In the genomic region with DNA sequence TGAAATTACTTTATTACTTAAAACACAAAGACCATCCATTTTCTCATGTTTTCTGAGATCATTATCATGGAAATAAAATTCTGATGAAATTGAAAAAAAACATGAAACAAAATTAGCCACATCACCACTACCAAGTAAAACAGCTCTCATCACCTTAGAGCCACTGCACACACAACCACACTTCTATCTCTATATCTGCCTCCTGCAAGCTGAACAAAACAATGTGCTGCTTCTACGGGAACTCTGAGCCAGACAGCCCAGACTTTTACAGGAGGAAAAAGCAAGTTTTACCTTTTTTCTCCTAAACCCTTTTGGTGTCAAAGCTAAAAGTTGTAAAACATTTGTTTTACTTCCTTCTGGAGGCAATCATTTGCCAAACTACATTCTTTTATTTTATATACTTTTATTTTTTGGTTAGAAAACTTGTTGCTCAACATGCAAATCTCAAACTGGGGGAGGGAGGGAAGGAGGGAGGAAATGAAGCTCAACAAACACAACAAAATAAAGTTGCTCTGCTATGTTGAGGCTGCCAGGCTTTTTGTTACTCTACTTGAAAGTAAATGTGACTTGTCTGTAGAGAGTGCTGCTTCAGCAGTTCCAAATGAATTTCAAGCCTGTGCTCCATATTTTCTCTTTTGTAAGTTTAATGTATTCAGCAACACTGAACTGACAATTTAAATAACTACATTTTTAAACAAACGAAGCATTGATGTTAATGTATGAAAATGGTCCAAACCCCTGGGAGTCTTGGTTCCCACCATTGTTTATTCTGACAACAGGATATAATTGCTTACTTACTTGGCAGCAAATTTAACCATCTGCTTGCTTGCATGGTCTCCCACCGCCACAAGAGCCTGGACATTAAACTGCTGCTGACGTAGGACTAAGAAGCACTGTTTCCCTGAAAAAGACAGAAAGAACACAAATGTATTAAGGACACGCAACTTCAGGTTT, we compare ENCODE assay signal across 8 cellular contexts. TPM values are rescaled to one million over a fixed set of nuclear protein-coding genes. Genes with fewer than 3 reads are reported as not detected.
DNase-seq lines count a peak whose midpoint lies in the region; ATAC-seq and TF ChIP-seq lines count a peak whose summit lies in the region.

No MANE protein-coding gene starts in this region.

- WGBS in IMR-90 (ENCODE audit: extremely low coverage in 2 of 2, insufficient read length in 1 of 2), 2 experiments = 11% methylated on average over 1 of the region's 5 CpGs; no CpG with 5 or more reads in 1 of the 2 experiments
- 54 to 75% methylated on average over 5 of the region's 5 CpGs for WGBS in lung, 2 donors

- peak overlapping the region; percentile 8; the same call in 1 of the 2 replicates for H2AK5ac ChIP-seq in IMR-90 (ENCODE audit: low read depth, low read length)

- peak overlapping the region; percentile 89 for H3K27ac Mint-ChIP-seq in activated T-helper 17 cell treated with anti-CD3 and anti-CD28 coated beads, Interleukin-2, amount 50 U/mL, for 72 hours

- H3K9ac ChIP-seq in IMR-90 (ENCODE audit: low read depth, low read length) = 0 out of 2 replicates have a peak overlapping the region, but pooled peaks have one; percentile 63

- CTCF ChIA-PET in IMR-90 (lab: Yijun Ruan, JAX) = interaction anchor here (0.7 kb wide), 1 partner anchor 62 kb away, joined by 3 read pairs; no protein-coding TSS in a partner anchor

- H4K8ac ChIP-seq in IMR-90 (ENCODE audit: low read depth in 2 of 2, low read length in 2 of 2) = no peak overlapping the region

- peak overlapping the region; percentile 23; the same call in 1 of the 2 replicates for H3K18ac ChIP-seq in IMR-90 (ENCODE audit: low read depth, low read length)

- H3K9me3 ChIP-seq in IMR-90 (ENCODE audit: control insufficient read depth, insufficient read depth, low read length) (no peaks in the 10 kb centered on the region), lung (ENCODE audit: control insufficient read depth in 2 of 2, insufficient read depth in 1 of 2, low read length in 1 of 2) (no peaks in the 10 kb centered on the region)

- H3K56ac ChIP-seq in IMR-90 (ENCODE audit: extremely low read depth, insufficient read depth, low read length) = no peak overlapping the region

- H3K27ac ChIP-seq in C4-2B (peak overlapping the region; percentile 43; the same call in 1 of the 2 replicates), IMR-90 (ENCODE audit: insufficient read depth, low read length) (peak overlapping the region; percentile 52; the same call in 1 of the 2 replicates), lung (ENCODE audit: low read depth in 1 of 2, low read length in 1 of 2) (peak overlapping the region; percentile 7 to 47)

- peaks cover 2% of the 10 kb centered on the region; the same call in 1 of the 2 replicates for H3K4me1 ChIP-seq in IMR-90 (ENCODE audit: control insufficient read depth, insufficient read depth, low read length)
- peaks cover 0 to 4% of the 10 kb centered on the region in 2 donors for H3K4me1 ChIP-seq in lung (ENCODE audit: control insufficient read depth in 2 of 2, insufficient read depth in 2 of 2, low read length in 2 of 2)

- H3K79me1 ChIP-seq in IMR-90 (ENCODE audit: low read depth in 1 of 2, low read length in 2 of 2) = peaks cover 4 to 18% of the 10 kb centered on the region in 2 experiments; a peak in 3 of 4 replicates

- no peak for TF ChIP-seq RAD21 in IMR-90 (IDR thresholded peaks at IDR 0.05; ENCODE audit: low read length)

- no TSS peak for BruUV-seq in IMR-90 (replicated peaks; lab: Mats Ljungman, UMichigan)

- intact Hi-C loops in IMR-90 (cut with micrococcal nuclease) = no loop called here

- DNase-seq in IMR-90 (peak; percentile 80), lung (ENCODE audit: low spot score) (no peak), SHP77 (lab: John Stamatoyannopoulos, UW) (no peak), NCI-H510A treated with DMSO at 0.1 percent for 48 hours (lab: John Stamatoyannopoulos, UW) (no peak), GM19238 (ENCODE audit: insufficient read length, low spot score) (no peak)

- no peaks in the 10 kb centered on the region for H3K27me3 Mint-ChIP-seq in activated T-helper 17 cell treated with anti-CD3 and anti-CD28 coated beads, Interleukin-2, amount 50 U/mL, for 72 hours

- peaks cover 5% of the 10 kb centered on the region; the same call in 1 of the 2 replicates for H3K36me3 ChIP-seq in IMR-90 (ENCODE audit: control insufficient read depth, insufficient read depth, low read length)
- peaks cover 1 to 3% of the 10 kb centered on the region in 2 donors for H3K36me3 ChIP-seq in lung (ENCODE audit: control insufficient read depth in 2 of 2, insufficient read depth in 2 of 2, low read length in 2 of 2)

- no peak overlapping the region for H3K4me3 ChIP-seq in IMR-90 (ENCODE audit: insufficient read depth, low read depth, low read length)
- no peak overlapping the region for H3K4me3 ChIP-seq in lung

- in situ Hi-C loops in IMR-90 (cut with MboI; ENCODE audit: low sequenced_read_pairs) = no loop called here

- H2BK20ac ChIP-seq in IMR-90 (ENCODE audit: low read depth, low read length) = no peak overlapping the region

- H3K4ac ChIP-seq in IMR-90 (ENCODE audit: low read depth, low read length) = no peak overlapping the region

- peaks cover 31% of the 10 kb centered on the region for H3K4me1 Mint-ChIP-seq in activated T-helper 17 cell treated with anti-CD3 and anti-CD28 coated beads, Interleukin-2, amount 50 U/mL, for 72 hours

- ATAC-seq in IMR-90 (ENCODE audit: low read depth) = peak; percentile 59
- peak; percentile 71 for ATAC-seq in activated T-helper 17 cell treated with anti-CD3 and anti-CD28 coated beads, Interleukin-2, amount 50 U/mL, for 72 hours (replicated peaks)
- no peak for ATAC-seq in lung (ENCODE audit: insufficient read depth, low FRiP score)
- ATAC-seq in HG02884 (IDR thresholded peaks at IDR 0.05; ENCODE audit: unreplicated experiment) = no peak

- no peak overlapping the region for H3K23ac ChIP-seq in IMR-90 (ENCODE audit: low read depth, low read length)

- H2AK9ac ChIP-seq in IMR-90 (replicated peaks; ENCODE audit: low read depth, low read length, poor library complexity) = no peak overlapping the region

- H3K4me2 ChIP-seq in IMR-90 (ENCODE audit: low read depth, low read length) = peak overlapping the region; percentile 49; the same call in 1 of the 2 replicates

- H3K9me1 ChIP-seq in IMR-90 (ENCODE audit: insufficient read depth, low read length) = no peaks in the 10 kb centered on the region

- TF ChIP-seq POLR2A in IMR-90 (IDR thresholded peaks at IDR 0.05; ENCODE audit: low read depth, low read length) = no peak

- TF ChIP-seq CTCF in C4-2B (conservative IDR thresholded peaks at IDR 0.05) (no peak), IMR-90 (conservative IDR thresholded peaks at IDR 0.05; ENCODE audit: low read depth, low read length) (no peak), lung (IDR thresholded peaks at IDR 0.05; ENCODE audit: control extremely low read depth, extremely low read depth) (no peak)

- peaks cover 7% of the 10 kb centered on the region; the same call in 1 of the 2 replicates for H4K20me1 ChIP-seq in IMR-90 (ENCODE audit: insufficient read depth, low read length)

- H4K91ac ChIP-seq in IMR-90 (ENCODE audit: insufficient read depth, low read depth, low read length) = no peak overlapping the region

- no peak overlapping the region for H2BK15ac ChIP-seq in IMR-90 (ENCODE audit: low read depth, low read length)

- no peak overlapping the region for H3K14ac ChIP-seq in IMR-90 (replicated peaks; ENCODE audit: low read depth, low read length)

- H2AFZ ChIP-seq in IMR-90 (replicated peaks; ENCODE audit: low read length, poor library complexity) = no peak overlapping the region

- H3K4me3 Mint-ChIP-seq in activated T-helper 17 cell treated with anti-CD3 and anti-CD28 coated beads, Interleukin-2, amount 50 U/mL, for 72 hours = peak overlapping the region; percentile 70

- H3K36me3 Mint-ChIP-seq in activated T-helper 17 cell treated with anti-CD3 and anti-CD28 coated beads, Interleukin-2, amount 50 U/mL, for 72 hours (ENCODE audit: low read depth) = peaks cover 93% of the 10 kb centered on the region

- H2BK120ac ChIP-seq in IMR-90 (ENCODE audit: low read depth, low read length) = no peak overlapping the region

- POLR2A ChIA-PET in IMR-90 (lab: Charles Lee; ENCODE audit: unreplicated experiment) = no interaction called here

- H3K9me3 Mint-ChIP-seq in activated T-helper 17 cell treated with anti-CD3 and anti-CD28 coated beads, Interleukin-2, amount 50 U/mL, for 72 hours = no peaks in the 10 kb centered on the region

- H3K27me3 ChIP-seq in IMR-90 (ENCODE audit: control insufficient read depth, insufficient read depth, low read length) (no peaks in the 10 kb centered on the region), lung (ENCODE audit: control insufficient read depth, insufficient read depth) (no peaks in the 10 kb centered on the region)

- no peak overlapping the region for H4K5ac ChIP-seq in IMR-90 (ENCODE audit: low read depth, low read length)

- H2BK5ac ChIP-seq in IMR-90 (ENCODE audit: low read depth, low read length, poor library complexity, severe bottlenecking) = peak overlapping the region; percentile 51

- dilution Hi-C loops in IMR-90 (cut with HindIII; ENCODE audit: low sequenced_read_pairs, unreplicated experiment) = no loop called here

TF ChIP-seq in IMR-90, 13 proteins besides CTCF, POLR2A, EP300 and RAD21 (continues in another document):
- TF ChIP-seq RCOR1 (IDR thresholded peaks at IDR 0.05; ENCODE audit: insufficient replicate concordance, low read length) (no peak), CEBPB (IDR thresholded peaks at IDR 0.05; ENCODE audit: low read depth, low read length) (no peak), SMC3 (IDR thresholded peaks at IDR 0.05; ENCODE audit: low read depth, low read length) (no peak), MAZ (IDR thresholded peaks at IDR 0.05; ENCODE audit: borderline replicate concordance, low read depth, low read length) (no peak), FOS (IDR thresholded peaks at IDR 0.05; ENCODE audit: low read depth, low read length) (no peak), RFX5 (IDR thresholded peaks at IDR 0.05; ENCODE audit: low read depth, low read length) (no peak), USF2 (IDR thresholded peaks at IDR 0.05; ENCODE audit: low read depth, low read length) (no peak), NFE2L2 (IDR thresholded peaks at IDR 0.05; ENCODE audit: low read depth, low read length) (no peak)

RNA-seq across cellular contexts. Expression of gene DARS1, which starts 24.6 kb away (rescaled TPM):
- total RNA-seq in IMR-90 (2012; rRNA removed) = 66.5 and 136 TPM in 2 replicates
- 43.5 and 56.5 TPM in 2 replicates for polyA plus RNA-seq in IMR-90 (2012; rRNA removed)
- 13.2 and 19.3 TPM in 2 replicates for polyA plus RNA-seq in IMR-90 (2012; cell fraction: cytosol; rRNA removed)
- polyA plus RNA-seq in IMR-90 (2012; cell fraction: nucleus; rRNA removed; ENCODE audit: low replicate concordance) = 5.9 and 38.7 TPM in 2 replicates
- total RNA-seq in activated T-helper 17 cell treated with anti-CD3 and anti-CD28 coated beads, Interleukin-2, amount 50 U/mL, for 72 hours = 100 to 1,000 TPM; 170 to 262 TPM
- total RNA-seq in lung = 10 to 100 TPM; 47.2 to 77.9 TPM
- polyA plus RNA-seq in lung = 10 to 100 TPM; 50.9 to 66.5 TPM

Comparison
In these comparisons a context has a peak if more than half of its experiments do, and no peak if none do; other contexts are left out.
1. ATAC-seq: peak in IMR-90 (single experiment) and activated T-helper 17 cell treated with anti-CD3 and anti-CD28 coated beads, Interleukin-2, amount 50 U/mL, for 72 hours (single experiment); none in lung (single experiment) and HG02884 (single experiment).
2. Peak in every context shown above with its lines, with median percentiles within 50 percentile points of each other: H3K27ac ChIP-seq.